8 cellular contexts compared by ENCODE assay signal in genomic region chr2:218569661-218570500, GRCh38. TPM values are rescaled to one million over a fixed set of nuclear protein-coding genes. Genes with fewer than 3 reads are reported as not detected.
DNase-seq lines count a peak whose midpoint lies in the region; ATAC-seq lines count a peak whose summit lies in the region.

No MANE protein-coding gene starts in this region.

- H3K4me1 Mint-ChIP-seq in stimulated activated memory B cell treated with anti-CD40 and anti-IgM and Interleukin-4, amounts not matched to agents 10 μg/mL and 1 μg/mL and 100 μg/mL, for 72 hours: peaks cover 53% of the 10 kb centered on the region

- H3K27me3 Mint-ChIP-seq in stimulated activated memory B cell treated with anti-CD40 and anti-IgM and Interleukin-4, amounts not matched to agents 10 μg/mL and 1 μg/mL and 100 μg/mL, for 72 hours: no peaks in the 10 kb centered on the region

- peaks cover 20% of the 10 kb centered on the region for H3K36me3 Mint-ChIP-seq in stimulated activated memory B cell treated with anti-CD40 and anti-IgM and Interleukin-4, amounts not matched to agents 10 μg/mL and 1 μg/mL and 100 μg/mL, for 72 hours

- H3K4me3 Mint-ChIP-seq in stimulated activated memory B cell treated with anti-CD40 and anti-IgM and Interleukin-4, amounts not matched to agents 10 μg/mL and 1 μg/mL and 100 μg/mL, for 72 hours: peak overlapping the region; percentile 89

- ATAC-seq in stimulated activated memory B cell treated with anti-CD40 and anti-IgM and Interleukin-4, amounts not matched to agents 10 μg/mL and 1 μg/mL and 100 μg/mL, for 72 hours: no peak
- ATAC-seq in HG02885 (IDR thresholded peaks at IDR 0.05; ENCODE audit: poor library complexity, unreplicated experiment): no peak

- DNase-seq in Daoy (ENCODE audit: low read depth) (peak; percentile 11), LoVo (ENCODE audit: low spot score) (peak; percentile 5), amniotic stem cell (lab: John Stamatoyannopoulos, UW) (peak; percentile 1), iPS-NIHi7 (ENCODE audit: extremely low spot score) (peak; percentile 11), T-helper 9 cell (no peak), NCI-H1930 (lab: John Stamatoyannopoulos, UW) (no peak)

- H3K27ac Mint-ChIP-seq in stimulated activated memory B cell treated with anti-CD40 and anti-IgM and Interleukin-4, amounts not matched to agents 10 μg/mL and 1 μg/mL and 100 μg/mL, for 72 hours: peak overlapping the region; percentile 94

- H3K9me3 Mint-ChIP-seq in stimulated activated memory B cell treated with anti-CD40 and anti-IgM and Interleukin-4, amounts not matched to agents 10 μg/mL and 1 μg/mL and 100 μg/mL, for 72 hours: no peaks in the 10 kb centered on the region

RNA-seq across cellular contexts. Expression of gene CNOT9, which starts 1.2 kb away (rescaled TPM):
- 94.2 and 118 TPM in 2 replicates for total RNA-seq in Daoy (2014; rRNA removed; shearing (Covaris generic))

RNA-seq across cellular contexts. Expression of gene USP37, which starts 1.7 kb away (rescaled TPM):
- 11.4 and 16.1 TPM in 2 replicates for total RNA-seq in Daoy (2014; rRNA removed; shearing (Covaris generic))

RNA-seq across cellular contexts. Expression of gene PLCD4, which starts 37.8 kb away (rescaled TPM):
- 0.06 TPM in 1 of 2 replicates, not detected in the other for total RNA-seq in Daoy (2014; rRNA removed; shearing (Covaris generic))

Comparison
In these comparisons a context has a peak if more than half of its experiments do, and no peak if none do; other contexts are left out.
1. DNase-seq: peak in Daoy (single experiment), LoVo (single experiment), amniotic stem cell (single experiment) and iPS-NIHi7 (single experiment); none in T-helper 9 cell (single experiment) and NCI-H1930 (0 of 2).